25 cellular contexts compared by ENCODE assay signal in the genomic region with DNA sequence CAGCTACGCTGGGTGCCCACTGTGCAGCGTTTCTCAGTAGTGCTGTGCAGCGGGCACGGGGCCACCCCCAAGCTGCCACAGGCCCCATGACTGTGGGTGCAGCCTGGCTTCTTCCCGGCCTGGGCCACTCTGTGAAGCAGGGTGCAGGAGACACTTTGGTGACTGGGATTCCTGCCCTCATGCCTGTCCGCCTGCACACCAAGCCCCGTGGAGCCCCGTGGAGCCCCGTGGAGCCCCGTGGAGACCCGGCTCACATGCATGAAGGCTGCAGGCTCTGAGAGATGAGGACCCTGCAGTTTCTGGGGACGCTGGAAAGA. TPM values are rescaled to one million over a fixed set of nuclear protein-coding genes. Genes with fewer than 3 reads are reported as not detected.
"Had no signal": no experiment of that assay in that cellular context is flagged by ENCODE, and none has a peak within 500 bp of the region (broad histone marks: within the 10 kb centered on the region; RNA-seq: fewer than 3 reads in every experiment).

No MANE protein-coding gene starts in this region.

- H3K4me3 ChIP-seq: esophagus squamous epithelium, left ventricle myocardium inferior, lung, smooth muscle cell, stomach, thyroid gland, vagina had no signal

- H3K4me1 ChIP-seq: parathyroid adenoma, thyroid gland had no signal

- H3K27ac ChIP-seq: esophagus squamous epithelium, left ventricle myocardium inferior, neutrophil, parathyroid adenoma, thyroid gland, vagina had no signal

- H3K36me3 ChIP-seq: esophagus squamous epithelium, left ventricle myocardium inferior, neutrophil, stomach, thyroid gland, vagina had no signal

- H3K9me3 ChIP-seq: left ventricle myocardium inferior, neutrophil, stomach, thyroid gland, vagina had no signal

- H3K27me3 ChIP-seq: vagina had no signal

- ATAC-seq: effector memory CD8-positive, alpha-beta T cell; left colon; natural killer cell; sciatic nerve; stimulated activated effector memory CD8-positive, alpha-beta T cell treated with anti-CD3 and anti-CD28 coated beads, Interleukin-12 subunit alpha, Interleukin-12 subunit beta, amount 100 ng/mL, for 72 hours had no signal

- H3K4me2 ChIP-seq: smooth muscle cell had no signal

- DNase-seq: cortex of kidney; effector memory CD8-positive, alpha-beta T cell; erythroblast; esophagus squamous epithelium; foreskin melanocyte; hypothalamus; left colon; left ventricle myocardium inferior; natural killer cell; stimulated activated CD4-positive, alpha-beta T cell treated with anti-CD3 and anti-CD28 coated beads, Interleukin-2, amount 100 ng/mL, for 24 hours; stimulated activated CD4-positive, alpha-beta T cell treated with anti-CD3 and anti-CD28 coated beads, Interleukin-4, amount 100 ng/mL, for 24 hours; stimulated activated naive CD4-positive, alpha-beta T cell treated with Interleukin-2 at 50 U/mL for 16 hours; stomach; thyroid gland; trophoblast cell had no signal

- FAIRE-seq: endometrium had no signal

- H3K9ac ChIP-seq: parathyroid adenoma had no signal

- H3K79me2 ChIP-seq: parathyroid adenoma had no signal

- H2AFZ ChIP-seq: parathyroid adenoma had no signal

RNA-seq across cellular contexts. Expression of a gene that starts 3.9 kb away (rescaled TPM):
- total RNA-seq: esophagus squamous epithelium, left ventricle myocardium inferior, natural killer cell, omental fat pad, smooth muscle cell, subcutaneous adipose tissue, thyroid gland had no signal
- polyA plus RNA-seq: smooth muscle cell had no signal
